In genomic region chr5:55540525-55540924, GRCh38 we compare ENCODE assay signal across 16 cellular contexts. TPM values are rescaled to one million over a fixed set of nuclear protein-coding genes. Genes with fewer than 3 reads are reported as not detected.
DNase-seq lines count a peak whose midpoint lies in the region; ATAC-seq and TF ChIP-seq lines count a peak whose summit lies in the region.
"Had no signal": no experiment of that assay in that cellular context is flagged by ENCODE, and none has a peak within 500 bp of the region (broad histone marks: within the 10 kb centered on the region; RNA-seq: fewer than 3 reads in every experiment).

No MANE protein-coding gene starts in this region.

- H3K27me3 Mint-ChIP-seq in CD8-positive, alpha-beta T cell (ENCODE audit: low read depth), result peaks cover under 1% of the 10 kb centered on the region
- H3K27me3 Mint-ChIP-seq in activated T-helper 2 cell treated with anti-CD3 and anti-CD28 coated beads, Interferon-gamma antibody, Interleukin-2, Interleukin-4, amounts not matched to agents 10 μg/mL and 5 μg/mL and 100 μg/mL, durations not matched to agents 14 hours and 24 hours and 36 hours (ENCODE audit: low read depth), result no peaks in the 10 kb centered on the region
- H3K27me3 Mint-ChIP-seq in type B pancreatic cell, result no peaks in the 10 kb centered on the region

- POLR2A ChIA-PET in CD8-positive, alpha-beta T cell (lab: Charles Lee), result no interaction called here

- 0 out of 2 replicates have a peak, but pooled peaks cover 9% of the 10 kb centered on the region for H3F3A ChIP-seq in GM23248 (ENCODE audit: insufficient read depth)

- no peaks in the 10 kb centered on the region for H3K79me2 ChIP-seq in GM23248 (ENCODE audit: insufficient read depth)

- H3K9me3 ChIP-seq in CD8-positive, alpha-beta T cell (ENCODE audit: low read length), result no peaks in the 10 kb centered on the region
- no peaks in the 10 kb centered on the region for H3K9me3 ChIP-seq in KOPT-K1 (ENCODE audit: insufficient read depth, low read length, poor library complexity, severe bottlenecking)
- H3K9me3 ChIP-seq in GM23248 (ENCODE audit: low read depth), result no peaks in the 10 kb centered on the region
- H3K9me3 ChIP-seq: esophagus squamous epithelium, testis had no signal

- no peaks in the 10 kb centered on the region for H3K27me3 ChIP-seq in CD8-positive, alpha-beta T cell (ENCODE audit: insufficient read depth, low read length)
- no peaks in the 10 kb centered on the region for H3K27me3 ChIP-seq in GM23248 (replicated peaks; ENCODE audit: insufficient read depth)
- H3K27me3 ChIP-seq: esophagus squamous epithelium, neural progenitor cell, testis had no signal

- in situ Hi-C loops in GM23248 (cut with MboI), result no loop called here

- intact Hi-C loops in CD8-positive, alpha-beta T cell (cut with DNase I, micrococcal nuclease), result no loop called here
- intact Hi-C loops in activated T-helper 2 cell treated with anti-CD3 and anti-CD28 coated beads, Interferon-gamma antibody, Interleukin-2, Interleukin-4, amounts not matched to agents 10 μg/mL and 5 μg/mL and 100 μg/mL, durations not matched to agents 14 hours and 24 hours and 36 hours (cut with micrococcal nuclease), result no loop called here

- H3K36me3 Mint-ChIP-seq in CD8-positive, alpha-beta T cell, result no peaks in the 10 kb centered on the region
- H3K36me3 Mint-ChIP-seq in activated T-helper 2 cell treated with anti-CD3 and anti-CD28 coated beads, Interferon-gamma antibody, Interleukin-2, Interleukin-4, amounts not matched to agents 10 μg/mL and 5 μg/mL and 100 μg/mL, durations not matched to agents 14 hours and 24 hours and 36 hours (ENCODE audit: low read depth), result no peaks in the 10 kb centered on the region
- no peaks in the 10 kb centered on the region for H3K36me3 Mint-ChIP-seq in type B pancreatic cell
- H3K36me3 Mint-ChIP-seq: neural progenitor cell had no signal

- WGBS in GM23248 (ENCODE audit: low coverage in 1 of 2, low lambda C conversion rate in 2 of 2, missing lambda C conversion rate in 2 of 2), 2 experiments, result 27 to 30% methylated on average over 2 of the region's 2 CpGs

- no peak overlapping the region for H2AFZ ChIP-seq in GM23248

- H3K4me2 ChIP-seq in GM23248 (ENCODE audit: unreplicated experiment), result no peak overlapping the region
- H3K4me2 ChIP-seq: neural progenitor cell had no signal

- H3K9me3 Mint-ChIP-seq in CD8-positive, alpha-beta T cell, result no peaks in the 10 kb centered on the region
- no peaks in the 10 kb centered on the region for H3K9me3 Mint-ChIP-seq in activated T-helper 2 cell treated with anti-CD3 and anti-CD28 coated beads, Interferon-gamma antibody, Interleukin-2, Interleukin-4, amounts not matched to agents 10 μg/mL and 5 μg/mL and 100 μg/mL, durations not matched to agents 14 hours and 24 hours and 36 hours
- no peaks in the 10 kb centered on the region for H3K9me3 Mint-ChIP-seq in type B pancreatic cell
- H3K9me3 Mint-ChIP-seq: neural progenitor cell had no signal

- no peaks in the 10 kb centered on the region for H4K20me1 ChIP-seq in GM23248 (ENCODE audit: insufficient read depth)

- H3K4me1 Mint-ChIP-seq in CD8-positive, alpha-beta T cell (ENCODE audit: low read depth), result peaks cover 30% of the 10 kb centered on the region
- peaks cover 40% of the 10 kb centered on the region for H3K4me1 Mint-ChIP-seq in activated T-helper 2 cell treated with anti-CD3 and anti-CD28 coated beads, Interferon-gamma antibody, Interleukin-2, Interleukin-4, amounts not matched to agents 10 μg/mL and 5 μg/mL and 100 μg/mL, durations not matched to agents 14 hours and 24 hours and 36 hours (ENCODE audit: low read depth)
- H3K4me1 Mint-ChIP-seq in type B pancreatic cell (ENCODE audit: unreplicated experiment), result no peaks in the 10 kb centered on the region

- no peak overlapping the region for H3K9ac ChIP-seq in GM23248
- H3K9ac ChIP-seq: neural progenitor cell had no signal

- no peak for DNase-seq in CD8-positive, alpha-beta T cell
- DNase-seq in activated T-helper 2 cell treated with anti-CD3 and anti-CD28 coated beads, Interferon-gamma antibody, Interleukin-2, Interleukin-4, amounts not matched to agents 10 μg/mL and 5 μg/mL and 100 μg/mL, durations not matched to agents 14 hours and 24 hours and 36 hours (ENCODE audit: low spot score), result no peak
- DNase-seq in type B pancreatic cell (ENCODE audit: extremely low spot score, unreplicated experiment) (no peak), GM23248 (no peak), foreskin fibroblast (no peak)
- DNase-seq: activated CD4-positive, alpha-beta T cell treated with anti-CD3 and anti-CD28 coated beads for 4 hours; amniotic stem cell; C1 segment of cervical spinal cord; esophagus squamous epithelium; GF-D8; testis had no signal

- peak overlapping the region; percentile 63 for H3K27ac Mint-ChIP-seq in CD8-positive, alpha-beta T cell
- peak overlapping the region; percentile 61 for H3K27ac Mint-ChIP-seq in activated T-helper 2 cell treated with anti-CD3 and anti-CD28 coated beads, Interferon-gamma antibody, Interleukin-2, Interleukin-4, amounts not matched to agents 10 μg/mL and 5 μg/mL and 100 μg/mL, durations not matched to agents 14 hours and 24 hours and 36 hours
- no peak overlapping the region for H3K27ac Mint-ChIP-seq in type B pancreatic cell
- H3K27ac Mint-ChIP-seq: neural progenitor cell had no signal

- H3K4me1 ChIP-seq in CD8-positive, alpha-beta T cell (ENCODE audit: insufficient read depth, low read length), result peaks cover 33% of the 10 kb centered on the region
- peaks cover 8% of the 10 kb centered on the region; the same call in 1 of the 2 replicates for H3K4me1 ChIP-seq in GM23248 (ENCODE audit: insufficient read depth)
- H3K4me1 ChIP-seq: testis had no signal

- no peak for TF ChIP-seq CTCF in CD8-positive, alpha-beta T cell (IDR thresholded peaks at IDR 0.05)
- TF ChIP-seq CTCF in type B pancreatic cell (conservative IDR thresholded peaks at IDR 0.05) (no peak), foreskin fibroblast (IDR thresholded peaks at IDR 0.05; ENCODE audit: low read depth, low read length) (no peak)

- no peaks in the 10 kb centered on the region for H3K36me3 ChIP-seq in CD8-positive, alpha-beta T cell (ENCODE audit: insufficient read depth, low read length)
- H3K36me3 ChIP-seq in KOPT-K1 (ENCODE audit: insufficient read depth, low read length) (no peaks in the 10 kb centered on the region), GM23248 (ENCODE audit: low read depth) (no peaks in the 10 kb centered on the region)
- H3K36me3 ChIP-seq: esophagus squamous epithelium, neural progenitor cell had no signal

- H3K9me2 ChIP-seq in GM23248 (ENCODE audit: insufficient read depth), result no peaks in the 10 kb centered on the region

- ATAC-seq in CD8-positive, alpha-beta T cell, result no peak
- ATAC-seq in GM18520 (IDR thresholded peaks at IDR 0.05; ENCODE audit: unreplicated experiment) (peak; percentile 26), HG03108 (IDR thresholded peaks at IDR 0.05; ENCODE audit: unreplicated experiment) (no peak)

- no peak overlapping the region for H3K27ac ChIP-seq in CD8-positive, alpha-beta T cell (ENCODE audit: low read depth, low read length)
- H3K27ac ChIP-seq in KOPT-K1 (ENCODE audit: low read depth, low read length, poor library complexity, severe bottlenecking), result peak overlapping the region; percentile 58
- no peak overlapping the region for H3K27ac ChIP-seq in GM23248
- H3K27ac ChIP-seq: coronary artery, esophagus squamous epithelium, neural progenitor cell, testis had no signal

- H3K4me3 Mint-ChIP-seq in CD8-positive, alpha-beta T cell, result no peak overlapping the region
- peak overlapping the region; percentile 35 for H3K4me3 Mint-ChIP-seq in activated T-helper 2 cell treated with anti-CD3 and anti-CD28 coated beads, Interferon-gamma antibody, Interleukin-2, Interleukin-4, amounts not matched to agents 10 μg/mL and 5 μg/mL and 100 μg/mL, durations not matched to agents 14 hours and 24 hours and 36 hours (ENCODE audit: low read depth)
- H3K4me3 Mint-ChIP-seq in type B pancreatic cell, result no peak overlapping the region
- H3K4me3 Mint-ChIP-seq: neural progenitor cell had no signal

- CTCF ChIA-PET in CD8-positive, alpha-beta T cell (lab: Charles Lee), result interaction anchor here (0.7 kb wide), 1 partner anchor 16 kb away, joined by 3 read pairs; no protein-coding TSS in a partner anchor

- no peak overlapping the region for H3K4me3 ChIP-seq in CD8-positive, alpha-beta T cell (ENCODE audit: low read depth, low read length)
- H3K4me3 ChIP-seq in GM23248, result no peak overlapping the region
- H3K4me3 ChIP-seq in foreskin fibroblast (ENCODE audit: low read depth in 1 of 2, low read length in 2 of 2), result no peak overlapping the region
- H3K4me3 ChIP-seq: coronary artery, esophagus squamous epithelium, neural progenitor cell, testis had no signal

RNA-seq across cellular contexts. Expression of gene PLPP1, which starts 5.8 kb away (rescaled TPM):
- 1 to 10 TPM; 5.8 to 5.9 TPM for total RNA-seq in CD8-positive, alpha-beta T cell
- total RNA-seq in activated T-helper 2 cell treated with anti-CD3 and anti-CD28 coated beads, Interferon-gamma antibody, Interleukin-2, Interleukin-4, amounts not matched to agents 10 μg/mL and 5 μg/mL and 100 μg/mL, durations not matched to agents 14 hours and 24 hours and 36 hours, result 49.6 and 52.1 TPM in 2 replicates
- 12.8 and 15.9 TPM in 2 replicates for total RNA-seq in type B pancreatic cell (ENCODE audit: low replicate concordance)
- total RNA-seq in GM23248 (2014; rRNA removed; shearing (Covaris generic)), result 65.1 and 78.6 TPM in 2 replicates
- 58.1 and 63.5 TPM in 2 replicates for polyA plus RNA-seq in GM23248 (2016; fragmentation: Nextera tagmentation; extraction: Ambion mirVana)
